Comparison of ENCODE assay signal across 21 cellular contexts in the genomic region with DNA sequence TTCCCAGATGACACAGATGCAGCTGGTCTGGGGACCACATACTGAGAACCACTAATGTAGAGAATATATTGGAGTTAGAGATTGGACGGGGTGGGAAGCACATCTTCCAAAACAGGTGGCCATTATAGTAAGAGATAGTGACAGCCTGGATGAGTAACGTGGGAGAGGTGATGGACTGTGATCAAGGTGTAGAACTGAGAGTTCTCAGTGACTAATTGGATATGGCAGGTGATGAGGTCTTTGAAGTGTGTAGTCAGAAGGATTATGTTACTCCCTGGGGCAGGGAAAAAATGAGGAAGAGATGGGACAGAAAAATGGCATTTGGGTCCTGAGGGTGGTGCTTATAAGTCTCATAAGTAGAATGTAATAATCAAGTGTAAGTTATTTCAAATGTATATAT.
DNase-seq lines count a peak whose midpoint lies in the region; ATAC-seq and TF ChIP-seq lines count a peak whose summit lies in the region.
"Had no signal": no experiment of that assay in that cellular context is flagged by ENCODE, and none has a peak within 500 bp of the region (broad histone marks: within the 10 kb centered on the region; RNA-seq: fewer than 3 reads in every experiment).

No MANE protein-coding gene starts in this region.

- DNase-seq in NCI-H187 treated with DMSO at 0.1 percent for 48 hours (lab: John Stamatoyannopoulos, UW) (peak; percentile 94), NCI-H510A (lab: John Stamatoyannopoulos, UW) (peak; percentile 76), epithelial cell of prostate (ENCODE audit: low read depth, low spot score) (peak; percentile 33), GM10266 (ENCODE audit: extremely low spot score) (no peak), caudate nucleus (lab: John Stamatoyannopoulos, UW) (no peak)
- DNase-seq in activated naive CD4-positive, alpha-beta T cell (lab: John Stamatoyannopoulos, UW): no peak
- DNase-seq: CD4-positive, alpha-beta memory T cell; dermis blood vessel endothelial cell; GM23248; hippocampal formation; Karpas-422; mammary epithelial cell; naive thymus-derived CD4-positive, alpha-beta T cell; NCI-H2227 treated with DMSO at 0.1 percent for 48 hours; ovary; right lobe of liver; SW 1271; testis had no signal

- no peak for TF ChIP-seq CTCF in GM10266 (IDR thresholded peaks at IDR 0.05; ENCODE audit: control insufficient read depth, insufficient read depth, low read depth, missing control alignments)

- H3K27ac ChIP-seq in epithelial cell of prostate: no peak overlapping the region
- no peak overlapping the region for H3K27ac ChIP-seq in caudate nucleus (ENCODE audit: low read depth, low read length)
- H3K27ac ChIP-seq: cardiac muscle cell, GM23248, ovary, right lobe of liver, testis had no signal

- ATAC-seq in GM18867 (IDR thresholded peaks at IDR 0.05; ENCODE audit: unreplicated experiment): peak; percentile 68
- ATAC-seq: naive thymus-derived CD4-positive, alpha-beta T cell; right lobe of liver; stimulated activated memory B cell treated with anti-CD40 and anti-IgM and Interleukin-4, amounts not matched to agents 10 μg/mL and 1 μg/mL and 100 μg/mL, for 72 hours had no signal

Comparison
In these comparisons a context has a peak if more than half of its experiments do, and no peak if none do; other contexts are left out.
1. DNase-seq: peak in NCI-H187 treated with DMSO at 0.1 percent for 48 hours (single experiment), NCI-H510A (single experiment) and epithelial cell of prostate (single experiment); none in GM10266 (single experiment), caudate nucleus (0 of 61) and activated naive CD4-positive, alpha-beta T cell (0 of 4).